1 cellular context compared by ENCODE assay signal in the genomic region with DNA sequence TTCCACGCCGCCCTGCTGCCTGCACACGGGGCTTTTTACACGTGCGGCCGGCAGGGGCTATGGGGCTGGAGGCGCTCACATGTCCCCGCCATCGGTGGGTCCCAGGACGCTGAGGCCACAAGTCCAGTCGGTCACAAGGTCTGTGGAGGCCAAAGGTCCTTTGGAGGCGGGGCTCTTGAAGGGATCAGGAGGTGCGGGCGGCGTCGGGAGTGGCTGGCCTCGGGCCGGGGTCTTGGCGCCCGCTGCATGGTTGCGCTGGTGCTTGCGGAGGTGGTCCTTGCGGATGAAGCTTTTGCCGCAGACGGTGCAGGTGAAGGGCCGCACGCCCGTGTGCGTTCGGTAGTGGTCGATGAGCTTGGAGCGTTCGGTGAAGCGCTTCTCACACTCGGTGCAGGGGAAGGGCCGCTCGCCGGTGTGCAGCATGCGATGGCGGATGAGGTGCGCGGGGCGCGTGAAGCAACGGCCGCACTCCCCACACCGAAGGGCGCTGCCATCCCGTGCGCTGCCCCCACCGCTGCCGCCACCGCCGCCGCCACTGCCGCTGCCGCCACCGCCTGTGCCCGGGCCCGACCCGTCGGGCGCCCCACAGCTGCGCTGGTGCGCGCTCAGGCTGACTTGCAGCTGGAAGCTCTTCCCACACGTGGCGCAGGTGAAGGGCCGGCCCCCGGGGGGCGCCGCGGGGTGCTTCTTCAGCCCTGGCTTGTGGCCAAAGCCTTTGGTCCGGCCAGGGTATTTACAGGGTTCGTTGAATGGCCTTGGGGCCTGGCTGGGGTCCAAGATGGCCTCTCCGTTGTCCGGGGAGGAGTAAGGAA.
A peak's percentile ranks its signal among the peaks of the same experiment; 100 is the strongest.
TF ChIP-seq lines count a peak whose summit lies in the region.

No MANE protein-coding gene starts in this region.

TF ChIP-seq in K562, 482 proteins besides CTCF, POLR2A, EP300 and RAD21:
- no peak for TF ChIP-seq ELF1 (tag; IDR thresholded peaks at IDR 0.05)
- TF ChIP-seq, protein P1, sequence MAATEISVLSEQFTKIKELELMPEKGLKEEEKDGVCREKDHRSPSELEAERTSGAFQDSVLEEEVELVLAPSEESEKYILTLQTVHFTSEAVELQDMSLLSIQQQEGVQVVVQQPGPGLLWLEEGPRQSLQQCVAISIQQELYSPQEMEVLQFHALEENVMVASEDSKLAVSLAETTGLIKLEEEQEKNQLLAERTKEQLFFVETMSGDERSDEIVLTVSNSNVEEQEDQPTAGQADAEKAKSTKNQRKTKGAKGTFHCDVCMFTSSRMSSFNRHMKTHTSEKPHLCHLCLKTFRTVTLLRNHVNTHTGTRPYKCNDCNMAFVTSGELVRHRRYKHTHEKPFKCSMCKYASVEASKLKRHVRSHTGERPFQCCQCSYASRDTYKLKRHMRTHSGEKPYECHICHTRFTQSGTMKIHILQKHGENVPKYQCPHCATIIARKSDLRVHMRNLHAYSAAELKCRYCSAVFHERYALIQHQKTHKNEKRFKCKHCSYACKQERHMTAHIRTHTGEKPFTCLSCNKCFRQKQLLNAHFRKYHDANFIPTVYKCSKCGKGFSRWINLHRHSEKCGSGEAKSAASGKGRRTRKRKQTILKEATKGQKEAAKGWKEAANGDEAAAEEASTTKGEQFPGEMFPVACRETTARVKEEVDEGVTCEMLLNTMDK (IDR thresholded peaks at IDR 0.05; ENCODE audit: borderline replicate concordance, insufficient read depth, low read depth, low read length, poor library complexity, severe bottlenecking) = peak; percentile 68
- TF ChIP-seq GATA2 (CRISPR knock-in tag; IDR thresholded peaks at IDR 0.05) = no peak
- 0 out of 2 replicates have a peak, but pooled peaks have one; percentile 9 for TF ChIP-seq RBFOX2 (IDR thresholded peaks at IDR 0.05; ENCODE audit: low read depth, low read length)
- TF ChIP-seq HMGN3 (IDR thresholded peaks at IDR 0.05; ENCODE audit: borderline replicate concordance, extremely low read depth, insufficient read length, low read depth, low read length) = peak; percentile 17
- TF ChIP-seq, protein P2, sequence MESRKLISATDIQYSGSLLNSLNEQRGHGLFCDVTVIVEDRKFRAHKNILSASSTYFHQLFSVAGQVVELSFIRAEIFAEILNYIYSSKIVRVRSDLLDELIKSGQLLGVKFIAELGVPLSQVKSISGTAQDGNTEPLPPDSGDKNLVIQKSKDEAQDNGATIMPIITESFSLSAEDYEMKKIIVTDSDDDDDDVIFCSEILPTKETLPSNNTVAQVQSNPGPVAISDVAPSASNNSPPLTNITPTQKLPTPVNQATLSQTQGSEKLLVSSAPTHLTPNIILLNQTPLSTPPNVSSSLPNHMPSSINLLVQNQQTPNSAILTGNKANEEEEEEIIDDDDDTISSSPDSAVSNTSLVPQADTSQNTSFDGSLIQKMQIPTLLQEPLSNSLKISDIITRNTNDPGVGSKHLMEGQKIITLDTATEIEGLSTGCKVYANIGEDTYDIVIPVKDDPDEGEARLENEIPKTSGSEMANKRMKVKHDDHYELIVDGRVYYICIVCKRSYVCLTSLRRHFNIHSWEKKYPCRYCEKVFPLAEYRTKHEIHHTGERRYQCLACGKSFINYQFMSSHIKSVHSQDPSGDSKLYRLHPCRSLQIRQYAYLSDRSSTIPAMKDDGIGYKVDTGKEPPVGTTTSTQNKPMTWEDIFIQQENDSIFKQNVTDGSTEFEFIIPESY (CRISPR knock-in tag; IDR thresholded peaks at IDR 0.05) = peak; percentile 90
- peak; percentile 27 for TF ChIP-seq RBBP5 (IDR thresholded peaks at IDR 0.05; ENCODE audit: borderline replicate concordance, insufficient read depth, low read length, poor library complexity, severe bottlenecking)
- peak; percentile 82 for TF ChIP-seq NFIC (IDR thresholded peaks at IDR 0.05)
- TF ChIP-seq POLR2G (IDR thresholded peaks at IDR 0.05; ENCODE audit: low read depth, low read length) = peak; percentile 32; the same call in 1 of the 2 replicates
- TF ChIP-seq ZBTB8A (IDR thresholded peaks at IDR 0.05; ENCODE audit: partially characterized antibody) = no peak
